Comparison of ENCODE assay signal across 1 cellular context in genomic region chr1:205631010-205631726, GRCh38.
TF ChIP-seq lines count a peak whose summit lies in the region.

No MANE protein-coding gene starts in this region.

TF ChIP-seq in K562, 482 proteins besides CTCF, POLR2A, EP300 and RAD21 (continued from another document and continues in another):
- TF ChIP-seq, protein P1, sequence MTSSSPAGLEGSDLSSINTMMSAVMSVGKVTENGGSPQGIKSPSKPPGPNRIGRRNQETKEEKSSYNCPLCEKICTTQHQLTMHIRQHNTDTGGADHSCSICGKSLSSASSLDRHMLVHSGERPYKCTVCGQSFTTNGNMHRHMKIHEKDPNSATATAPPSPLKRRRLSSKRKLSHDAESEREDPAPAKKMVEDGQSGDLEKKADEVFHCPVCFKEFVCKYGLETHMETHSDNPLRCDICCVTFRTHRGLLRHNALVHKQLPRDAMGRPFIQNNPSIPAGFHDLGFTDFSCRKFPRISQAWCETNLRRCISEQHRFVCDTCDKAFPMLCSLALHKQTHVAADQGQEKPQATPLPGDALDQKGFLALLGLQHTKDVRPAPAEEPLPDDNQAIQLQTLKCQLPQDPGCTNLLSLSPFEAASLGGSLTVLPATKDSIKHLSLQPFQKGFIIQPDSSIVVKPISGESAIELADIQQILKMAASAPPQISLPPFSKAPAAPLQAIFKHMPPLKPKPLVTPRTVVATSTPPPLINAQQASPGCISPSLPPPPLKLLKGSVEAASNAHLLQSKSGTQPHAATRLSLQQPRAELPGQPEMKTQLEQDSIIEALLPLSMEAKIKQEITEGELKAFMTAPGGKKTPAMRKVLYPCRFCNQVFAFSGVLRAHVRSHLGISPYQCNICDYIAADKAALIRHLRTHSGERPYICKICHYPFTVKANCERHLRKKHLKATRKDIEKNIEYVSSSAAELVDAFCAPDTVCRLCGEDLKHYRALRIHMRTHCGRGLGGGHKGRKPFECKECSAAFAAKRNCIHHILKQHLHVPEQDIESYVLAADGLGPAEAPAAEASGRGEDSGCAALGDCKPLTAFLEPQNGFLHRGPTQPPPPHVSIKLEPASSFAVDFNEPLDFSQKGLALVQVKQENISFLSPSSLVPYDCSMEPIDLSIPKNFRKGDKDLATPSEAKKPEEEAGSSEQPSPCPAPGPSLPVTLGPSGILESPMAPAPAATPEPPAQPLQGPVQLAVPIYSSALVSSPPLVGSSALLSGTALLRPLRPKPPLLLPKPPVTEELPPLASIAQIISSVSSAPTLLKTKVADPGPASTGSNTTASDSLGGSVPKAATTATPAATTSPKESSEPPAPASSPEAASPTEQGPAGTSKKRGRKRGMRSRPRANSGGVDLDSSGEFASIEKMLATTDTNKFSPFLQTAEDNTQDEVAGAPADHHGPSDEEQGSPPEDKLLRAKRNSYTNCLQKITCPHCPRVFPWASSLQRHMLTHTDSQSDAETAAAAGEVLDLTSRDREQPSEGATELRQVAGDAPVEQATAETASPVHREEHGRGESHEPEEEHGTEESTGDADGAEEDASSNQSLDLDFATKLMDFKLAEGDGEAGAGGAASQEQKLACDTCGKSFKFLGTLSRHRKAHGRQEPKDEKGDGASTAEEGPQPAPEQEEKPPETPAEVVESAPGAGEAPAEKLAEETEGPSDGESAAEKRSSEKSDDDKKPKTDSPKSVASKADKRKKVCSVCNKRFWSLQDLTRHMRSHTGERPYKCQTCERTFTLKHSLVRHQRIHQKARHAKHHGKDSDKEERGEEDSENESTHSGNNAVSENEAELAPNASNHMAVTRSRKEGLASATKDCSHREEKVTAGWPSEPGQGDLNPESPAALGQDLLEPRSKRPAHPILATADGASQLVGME (CRISPR knock-in tag; IDR thresholded peaks at IDR 0.05) = no peak
- TF ChIP-seq SMARCE1 (IDR thresholded peaks at IDR 0.05) = peak; percentile 67
- TF ChIP-seq MAZ (CRISPR knock-in tag; conservative IDR thresholded peaks at IDR 0.05 in 1 of 2, IDR thresholded peaks at IDR 0.05 in 1 of 2) = peak; percentile 9 to 72
- TF ChIP-seq MIER1 (IDR thresholded peaks at IDR 0.05; ENCODE audit: low read depth) = no peak
- no peak for TF ChIP-seq ZNF311 (CRISPR knock-in tag; IDR thresholded peaks at IDR 0.05)
- TF ChIP-seq EHMT2 (IDR thresholded peaks at IDR 0.05) = no peak
- TF ChIP-seq BRD9 (IDR thresholded peaks at IDR 0.05; ENCODE audit: low read depth, partially characterized antibody) = peak; percentile 47
- no peak for TF ChIP-seq YBX1 (IDR thresholded peaks at IDR 0.05)
- TF ChIP-seq SREBF2 (CRISPR knock-in tag; IDR thresholded peaks at IDR 0.05) = no peak
- TF ChIP-seq STAG1 (CRISPR knock-in tag; IDR thresholded peaks at IDR 0.05; ENCODE audit: borderline replicate concordance) = 0 out of 2 replicates have a peak, but pooled peaks have one; percentile 17
- peak; percentile 67 for TF ChIP-seq SP1 (CRISPR knock-in tag; IDR thresholded peaks at IDR 0.05)
- peak; percentile 53 for TF ChIP-seq PHF20 (IDR thresholded peaks at IDR 0.05; ENCODE audit: partially characterized antibody)
- TF ChIP-seq NFRKB (IDR thresholded peaks at IDR 0.05; ENCODE audit: low read depth) = peak; percentile 58; the same call in 1 of the 2 replicates
- TF ChIP-seq RNF2 (IDR thresholded peaks at IDR 0.05) = no peak
- no peak for TF ChIP-seq XRCC3 (IDR thresholded peaks at IDR 0.05)
- TF ChIP-seq RBM34 (IDR thresholded peaks at IDR 0.05; ENCODE audit: borderline replicate concordance, insufficient read depth, low read length) = no peak
- 0 out of 2 replicates have a peak, but pooled peaks have one; percentile 53 for TF ChIP-seq SAFB (IDR thresholded peaks at IDR 0.05; ENCODE audit: borderline replicate concordance, low read depth, low read length)
- no peak for TF ChIP-seq ATF2 (CRISPR knock-in tag; IDR thresholded peaks at IDR 0.05)
- peak; percentile 68; the same call in 1 of the 2 replicates for TF ChIP-seq ZNF41 (CRISPR knock-in tag; conservative IDR thresholded peaks at IDR 0.05)
- TF ChIP-seq RFX7 (CRISPR knock-in tag; IDR thresholded peaks at IDR 0.05) = no peak
- TF ChIP-seq TBL1XR1 (IDR thresholded peaks at IDR 0.05; ENCODE audit: low read length in 2 of 2) = no peak
- no peak; the same call in none of the 2 replicates for TF ChIP-seq GATAD2B (IDR thresholded peaks at IDR 0.05; ENCODE audit: borderline replicate concordance)
- TF ChIP-seq PCBP2 (IDR thresholded peaks at IDR 0.05; ENCODE audit: low read depth, low read length, poor library complexity, severe bottlenecking) = no peak
- TF ChIP-seq CREB1 (IDR thresholded peaks at IDR 0.05) = peak; percentile 71
- TF ChIP-seq CREB1 (CRISPR knock-in tag; IDR thresholded peaks at IDR 0.05) = peak; percentile 11; the same call in 1 of the 2 replicates
- 0 out of 2 replicates have a peak, but pooled peaks have one; percentile 12 for TF ChIP-seq KLF13 (tag; IDR thresholded peaks at IDR 0.05; ENCODE audit: borderline replicate concordance, low read depth)
- peak; percentile 49; the same call in 1 of the 2 replicates for TF ChIP-seq NCOA1 (IDR thresholded peaks at IDR 0.05; ENCODE audit: low read depth)
- peak; percentile 73 for TF ChIP-seq MAX (CRISPR knock-in tag; IDR thresholded peaks at IDR 0.05)
- TF ChIP-seq THAP7 (CRISPR knock-in tag; IDR thresholded peaks at IDR 0.05) = no peak
- peak; percentile 13; the same call in 1 of the 2 replicates for TF ChIP-seq CBFA2T3 (IDR thresholded peaks at IDR 0.05)
- no peak; the same call in 1 of the 2 replicates for TF ChIP-seq STAT6 (CRISPR knock-in tag; IDR thresholded peaks at IDR 0.05)
- TF ChIP-seq NBN (IDR thresholded peaks at IDR 0.05; ENCODE audit: low read depth) = peak; percentile 86; the same call in 1 of the 2 replicates
- no peak for TF ChIP-seq TCFL5 (CRISPR knock-in tag; conservative IDR thresholded peaks at IDR 0.05)
- TF ChIP-seq CXXC5 (CRISPR knock-in tag; IDR thresholded peaks at IDR 0.05) = peak; percentile 2
- TF ChIP-seq ZNF696 (CRISPR knock-in tag; conservative IDR thresholded peaks at IDR 0.05) = no peak
- TF ChIP-seq POLR2AphosphoS5 (IDR thresholded peaks at IDR 0.05; ENCODE audit: control insufficient read depth, insufficient read depth, low read depth, low read length) = peak; percentile 85
- TF ChIP-seq TFAP4 (CRISPR knock-in tag; IDR thresholded peaks at IDR 0.05; ENCODE audit: borderline replicate concordance) = peak; percentile 80
- TF ChIP-seq ZNF609 (CRISPR knock-in tag; IDR thresholded peaks at IDR 0.05; ENCODE audit: borderline replicate concordance) = no peak
- TF ChIP-seq FOXA3 (CRISPR knock-in tag; conservative IDR thresholded peaks at IDR 0.05 in 1 of 2, IDR thresholded peaks at IDR 0.05 in 1 of 2) = peak in 1 of 2 experiments; percentile 44; a peak in 1 of 4 replicates
- TF ChIP-seq, protein P2, sequence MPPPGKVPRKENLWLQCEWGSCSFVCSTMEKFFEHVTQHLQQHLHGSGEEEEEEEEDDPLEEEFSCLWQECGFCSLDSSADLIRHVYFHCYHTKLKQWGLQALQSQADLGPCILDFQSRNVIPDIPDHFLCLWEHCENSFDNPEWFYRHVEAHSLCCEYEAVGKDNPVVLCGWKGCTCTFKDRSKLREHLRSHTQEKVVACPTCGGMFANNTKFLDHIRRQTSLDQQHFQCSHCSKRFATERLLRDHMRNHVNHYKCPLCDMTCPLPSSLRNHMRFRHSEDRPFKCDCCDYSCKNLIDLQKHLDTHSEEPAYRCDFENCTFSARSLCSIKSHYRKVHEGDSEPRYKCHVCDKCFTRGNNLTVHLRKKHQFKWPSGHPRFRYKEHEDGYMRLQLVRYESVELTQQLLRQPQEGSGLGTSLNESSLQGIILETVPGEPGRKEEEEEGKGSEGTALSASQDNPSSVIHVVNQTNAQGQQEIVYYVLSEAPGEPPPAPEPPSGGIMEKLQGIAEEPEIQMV (tag; conservative IDR thresholded peaks at IDR 0.05; ENCODE audit: low read depth) = 0 out of 2 replicates have a peak, but pooled peaks have one; percentile 52
- TF ChIP-seq LCOR (CRISPR knock-in tag; IDR thresholded peaks at IDR 0.05) = 0 out of 2 replicates have a peak, but pooled peaks have one; percentile 18
- TF ChIP-seq CHD1 (IDR thresholded peaks at IDR 0.05; ENCODE audit: low read length) = peak; percentile 60
- TF ChIP-seq TSC22D4 (tag; IDR thresholded peaks at IDR 0.05) = no peak
- TF ChIP-seq SPI1 (IDR thresholded peaks at IDR 0.05; ENCODE audit: borderline replicate concordance, low read depth, low read length) = 0 out of 2 replicates have a peak, but pooled peaks have one; percentile 18
- no peak for TF ChIP-seq NFXL1 (CRISPR knock-in tag; IDR thresholded peaks at IDR 0.05)
- TF ChIP-seq, protein P3, sequence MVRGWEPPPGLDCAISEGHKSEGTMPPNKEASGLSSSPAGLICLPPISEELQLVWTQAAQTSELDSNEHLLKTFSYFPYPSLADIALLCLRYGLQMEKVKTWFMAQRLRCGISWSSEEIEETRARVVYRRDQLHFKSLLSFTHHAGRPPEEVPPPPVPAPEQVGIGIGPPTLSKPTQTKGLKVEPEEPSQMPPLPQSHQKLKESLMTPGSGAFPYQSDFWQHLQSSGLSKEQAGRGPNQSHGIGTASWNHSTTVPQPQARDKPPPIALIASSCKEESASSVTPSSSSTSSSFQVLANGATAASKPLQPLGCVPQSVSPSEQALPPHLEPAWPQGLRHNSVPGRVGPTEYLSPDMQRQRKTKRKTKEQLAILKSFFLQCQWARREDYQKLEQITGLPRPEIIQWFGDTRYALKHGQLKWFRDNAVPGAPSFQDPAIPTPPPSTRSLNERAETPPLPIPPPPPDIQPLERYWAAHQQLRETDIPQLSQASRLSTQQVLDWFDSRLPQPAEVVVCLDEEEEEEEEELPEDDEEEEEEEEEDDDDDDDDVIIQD (CRISPR knock-in tag; IDR thresholded peaks at IDR 0.05) = no peak
